8 cellular contexts compared by ENCODE assay signal in the genomic region with DNA sequence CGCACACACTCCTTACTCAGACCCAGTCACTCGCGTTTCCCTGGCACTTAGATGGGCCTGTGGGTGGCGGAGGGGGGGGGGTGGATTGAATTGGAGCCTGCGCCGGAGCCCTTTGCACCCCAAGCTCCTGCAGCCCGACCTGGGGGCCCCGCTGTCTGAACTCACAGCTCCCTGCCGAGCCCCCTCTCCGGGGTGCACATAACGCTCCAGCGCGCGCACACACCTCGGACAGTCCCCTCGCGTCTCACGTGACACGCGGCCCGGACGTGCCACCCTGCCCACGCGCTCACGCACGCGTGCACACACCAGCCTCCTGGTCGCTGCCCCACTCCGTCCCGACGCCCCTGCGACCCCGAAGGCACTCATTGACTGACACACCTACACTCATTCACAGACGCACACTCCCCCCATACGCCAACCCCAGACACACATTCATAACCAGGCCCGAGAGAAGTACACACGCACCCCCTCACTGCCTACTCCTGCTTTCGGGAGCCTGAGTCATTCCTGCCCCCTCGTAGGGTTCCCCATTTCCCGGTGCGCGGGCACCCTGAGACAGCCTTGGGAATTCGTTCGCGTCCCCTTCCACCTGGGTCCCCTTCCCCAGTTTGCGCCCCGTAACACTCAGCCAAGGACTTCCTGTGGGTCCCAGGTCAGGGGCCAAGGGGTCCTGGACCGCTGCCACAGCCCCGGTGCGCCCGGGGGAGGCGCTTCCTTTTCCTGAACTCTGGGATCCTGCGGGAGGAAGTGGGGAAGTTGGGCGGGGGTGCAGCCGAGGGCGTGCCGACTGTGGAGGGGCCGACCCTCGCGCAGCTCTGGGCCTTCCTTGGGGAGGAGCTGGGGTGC. TPM values are rescaled to one million over a fixed set of nuclear protein-coding genes. Genes with fewer than 3 reads are reported as not detected.
A peak's percentile ranks its signal among the peaks of the same experiment; 100 is the strongest.
DNase-seq lines count a peak whose midpoint lies in the region; ATAC-seq and TF ChIP-seq lines count a peak whose summit lies in the region.

No MANE protein-coding gene starts in this region.

- no peaks in the 10 kb centered on the region for H3K79me2 ChIP-seq in fibroblast of lung (ENCODE audit: control insufficient read depth, insufficient read depth, low read length)

- H3K9ac ChIP-seq in fibroblast of lung (ENCODE audit: insufficient read depth, low read length), result peak overlapping the region; percentile 30

- no peaks in the 10 kb centered on the region for H3K9me3 Mint-ChIP-seq in activated T-cell treated with anti-CD3 and anti-CD28 coated beads, Interleukin-2, amount 50 U/mL, for 4 hours
- H3K9me3 Mint-ChIP-seq in natural killer cell, result no peaks in the 10 kb centered on the region

- H2AFZ ChIP-seq in fibroblast of lung (ENCODE audit: low read length), result peak overlapping the region; percentile 80

- peak overlapping the region; percentile 46 to 75 (median 58) for H3K4me3 ChIP-seq in fibroblast of lung (replicated peaks in 1 of 4; ENCODE audit: control extremely low read depth in 1 of 4, insufficient read depth in 1 of 4, low read depth in 3 of 4, low read length in 4 of 4)
- peak overlapping the region; percentile 70 for H3K4me3 ChIP-seq in upper lobe of right lung

- H3K4me1 ChIP-seq in fibroblast of lung (ENCODE audit: control insufficient read depth, extremely low read depth, insufficient read depth, low read length) (peaks cover 4% of the 10 kb centered on the region), upper lobe of right lung (peaks cover 20% of the 10 kb centered on the region)

- H3K4me3 Mint-ChIP-seq in activated T-cell treated with anti-CD3 and anti-CD28 coated beads, Interleukin-2, amount 50 U/mL, for 4 hours, result peak overlapping the region; percentile 83
- peak overlapping the region; percentile 80 for H3K4me3 Mint-ChIP-seq in natural killer cell

- no peaks in the 10 kb centered on the region for H3K27me3 Mint-ChIP-seq in activated T-cell treated with anti-CD3 and anti-CD28 coated beads, Interleukin-2, amount 50 U/mL, for 4 hours (ENCODE audit: low read depth)
- no peaks in the 10 kb centered on the region for H3K27me3 Mint-ChIP-seq in natural killer cell (ENCODE audit: low read depth in 2 of 2)

- intact Hi-C loops in natural killer cell (cut with micrococcal nuclease) (no loop called here), upper lobe of right lung (cut with DNase I) (no loop called here)

- no peak for TF ChIP-seq CTCF in fibroblast of lung (conservative IDR thresholded peaks at IDR 0.05 in 1 of 2, IDR thresholded peaks at IDR 0.05 in 1 of 2; ENCODE audit: low read depth in 1 of 2, low read length in 2 of 2)
- no peak for TF ChIP-seq CTCF in natural killer cell (IDR thresholded peaks at IDR 0.05)
- TF ChIP-seq CTCF in upper lobe of right lung (IDR thresholded peaks at IDR 0.05), result no peak

- peaks cover 7% of the 10 kb centered on the region for H3K27me3 ChIP-seq in fibroblast of lung (ENCODE audit: control insufficient read depth, insufficient read depth, low read length)
- no peaks in the 10 kb centered on the region for H3K27me3 ChIP-seq in upper lobe of right lung

- peak; percentile 91 for DNase-seq in CMK (ENCODE audit: low read depth)
- DNase-seq in NCI-H774 (lab: John Stamatoyannopoulos, UW), result peak; percentile 35
- peak; percentile 63 for DNase-seq in activated T-cell treated with anti-CD3 and anti-CD28 coated beads, Interleukin-2, amount 50 U/mL, for 4 hours
- peak; percentile 47 to 69 for DNase-seq in fibroblast of lung (ENCODE audit: low read depth in 2 of 2)
- DNase-seq in natural killer cell, result no peak
- peak; percentile 86 for DNase-seq in upper lobe of right lung
- no peak for DNase-seq in central memory CD4-positive, alpha-beta T cell

- H3K9me3 ChIP-seq in fibroblast of lung (ENCODE audit: control insufficient read depth, insufficient read depth, low read depth, low read length) (no peaks in the 10 kb centered on the region), upper lobe of right lung (no peaks in the 10 kb centered on the region)

- peaks cover 63% of the 10 kb centered on the region for H3K4me1 Mint-ChIP-seq in activated T-cell treated with anti-CD3 and anti-CD28 coated beads, Interleukin-2, amount 50 U/mL, for 4 hours (ENCODE audit: low read depth)
- peaks cover 55 to 69% of the 10 kb centered on the region in 2 donors for H3K4me1 Mint-ChIP-seq in natural killer cell

- peak overlapping the region; percentile 71 to 98 for H3K27ac Mint-ChIP-seq in natural killer cell

- H3K4me2 ChIP-seq in fibroblast of lung (ENCODE audit: extremely low read depth, insufficient read depth, low read length), result peak overlapping the region; percentile 90

- peaks cover 7% of the 10 kb centered on the region for H3K36me3 Mint-ChIP-seq in activated T-cell treated with anti-CD3 and anti-CD28 coated beads, Interleukin-2, amount 50 U/mL, for 4 hours (ENCODE audit: insufficient read depth)
- H3K36me3 Mint-ChIP-seq in natural killer cell, result no peaks in the 10 kb centered on the region

- ATAC-seq in activated T-cell treated with anti-CD3 and anti-CD28 coated beads, Interleukin-2, amount 50 U/mL, for 4 hours, result peak; percentile 55 to 63
- ATAC-seq in natural killer cell (peak; percentile 36 to 60 (median 52)), upper lobe of right lung (peak; percentile 73), GM21390 (IDR thresholded peaks at IDR 0.05; ENCODE audit: unreplicated experiment) (no peak)

- H4K20me1 ChIP-seq in fibroblast of lung (ENCODE audit: control insufficient read depth, extremely low read depth, insufficient read depth, low read length), result no peaks in the 10 kb centered on the region

- H3K36me3 ChIP-seq in fibroblast of lung (ENCODE audit: control insufficient read depth, insufficient read depth, low read length) (peaks cover 4% of the 10 kb centered on the region), upper lobe of right lung (peaks cover 7% of the 10 kb centered on the region)

- H3K27ac ChIP-seq in fibroblast of lung (ENCODE audit: insufficient read depth, low read length), result no peak overlapping the region
- peak overlapping the region; percentile 86 for H3K27ac ChIP-seq in upper lobe of right lung

RNA-seq across cellular contexts. Expression of a gene that starts 1.1 kb away (rescaled TPM):
- total RNA-seq in activated T-cell treated with anti-CD3 and anti-CD28 coated beads, Interleukin-2, amount 50 U/mL, for 4 hours, result 10 to 100 TPM; 24.4 to 34.7 (median 24.6) TPM
- total RNA-seq in fibroblast of lung, result 11.3 and 11.6 TPM in 2 replicates
- polyA plus RNA-seq in fibroblast of lung, result 4.6 and 5.3 TPM in 2 replicates
- 7.6 and 8.0 TPM in 2 replicates for polyA plus RNA-seq in fibroblast of lung (2012)
- 8.3 and 8.6 TPM in 2 replicates for polyA minus RNA-seq in fibroblast of lung (ENCODE audit: low replicate concordance)
- 10 to 100 TPM; 21.4 to 38.9 (median 37.6) TPM for total RNA-seq in natural killer cell
- total RNA-seq in upper lobe of right lung, result 14.7 TPM

RNA-seq across cellular contexts. Expression of a gene that starts 38.0 kb away (rescaled TPM):
- 100 to 1,000 TPM in 2 of 3 donors, 10 to 100 TPM in 1; 77.8 to 111 (median 101) TPM for total RNA-seq in activated T-cell treated with anti-CD3 and anti-CD28 coated beads, Interleukin-2, amount 50 U/mL, for 4 hours
- total RNA-seq in fibroblast of lung, result not detected in 2 replicates
- polyA plus RNA-seq in fibroblast of lung, result not detected in 2 replicates
- polyA plus RNA-seq in fibroblast of lung (2012), result not detected in 2 replicates
- not detected in 2 replicates for polyA minus RNA-seq in fibroblast of lung (ENCODE audit: low replicate concordance)
- 100 to 1,000 TPM; 234 to 328 (median 257) TPM for total RNA-seq in natural killer cell
- total RNA-seq in upper lobe of right lung, result 3.9 TPM

RNA-seq across cellular contexts. Expression of a gene that starts 45.3 kb away (rescaled TPM):
- total RNA-seq in activated T-cell treated with anti-CD3 and anti-CD28 coated beads, Interleukin-2, amount 50 U/mL, for 4 hours, result 100 to 1,000 TPM; 916 to 992 (median 944) TPM
- total RNA-seq in fibroblast of lung (209 and 267 TPM in 2 replicates), natural killer cell (100 to 1,000 TPM; 236 to 273 (median 259) TPM), upper lobe of right lung (196 TPM)
- 253 and 361 TPM in 2 replicates for polyA plus RNA-seq in fibroblast of lung
- polyA plus RNA-seq in fibroblast of lung (2012), result 281 and 332 TPM in 2 replicates
- 632 and 647 TPM in 2 replicates for polyA minus RNA-seq in fibroblast of lung (ENCODE audit: low replicate concordance)

Comparison
In these comparisons a context has a peak if more than half of its experiments do, and no peak if none do; other contexts are left out.
1. DNase-seq: peak in CMK (single experiment), NCI-H774 (single experiment), activated T-cell treated with anti-CD3 and anti-CD28 coated beads, Interleukin-2, amount 50 U/mL, for 4 hours (single experiment), fibroblast of lung (2 of 2) and upper lobe of right lung (single experiment); none in natural killer cell (single experiment) and central memory CD4-positive, alpha-beta T cell (single experiment).
2. RNA of a gene that starts 38.0 kb away (total RNA-seq): 234 to 328 TPM in natural killer cell and 77.8 to 111 TPM in activated T-cell treated with anti-CD3 and anti-CD28 coated beads, Interleukin-2, amount 50 U/mL, for 4 hours; 3.9 TPM in upper lobe of right lung (single experiment) and not detected in fibroblast of lung; every median in the first group is over 10 times any median in the second.